In genomic region chr11:9155930-9156329, GRCh38 we compare ENCODE assay signal across 18 cellular contexts.
A peak's percentile ranks its signal among the peaks of the same experiment; 100 is the strongest.
DNase-seq lines count a peak whose midpoint lies in the region; ATAC-seq and TF ChIP-seq lines count a peak whose summit lies in the region.
"Had no signal": no experiment of that assay in that cellular context is flagged by ENCODE, and none has a peak within 500 bp of the region (broad histone marks: within the 10 kb centered on the region; RNA-seq: fewer than 3 reads in every experiment).

No MANE protein-coding gene starts in this region.

- intact Hi-C loops in stomach (cut with DNase I; ENCODE audit: low total_unique reads): no loop called here
- intact Hi-C loops in right cardiac atrium (cut with DNase I): no loop called here

- H3K27me3 Mint-ChIP-seq in neural crest cell (ENCODE audit: low read depth): no peaks in the 10 kb centered on the region
- H3K27me3 Mint-ChIP-seq: CD4-positive, alpha-beta memory T cell had no signal

- H3K36me3 Mint-ChIP-seq in neural crest cell (ENCODE audit: low read depth): peaks cover 7% of the 10 kb centered on the region

- H3K9me3 Mint-ChIP-seq in neural crest cell: no peaks in the 10 kb centered on the region
- H3K9me3 Mint-ChIP-seq: CD4-positive, alpha-beta memory T cell; HFFc6 had no signal

- H3K9me3 ChIP-seq in stomach: no peaks in the 10 kb centered on the region
- H3K9me3 ChIP-seq in right cardiac atrium (ENCODE audit: control insufficient read depth, low read length): no peaks in the 10 kb centered on the region

- no peaks in the 10 kb centered on the region for H3K4me1 Mint-ChIP-seq in neural crest cell

- H3K36me3 ChIP-seq in stomach: peaks cover 4 to 69% (median 62%) of the 10 kb centered on the region in 4 donors

- H3K27me3 ChIP-seq in stomach (no peaks in the 10 kb centered on the region), right cardiac atrium (ENCODE audit: control insufficient read depth, insufficient read depth) (no peaks in the 10 kb centered on the region)

- H3K27ac ChIP-seq in stomach (no peak overlapping the region), right cardiac atrium (ENCODE audit: low read length) (no peak overlapping the region)
- H3K27ac ChIP-seq: GM23248 had no signal

- TF ChIP-seq CTCF in neural crest cell (conservative IDR thresholded peaks at IDR 0.05): no peak
- TF ChIP-seq CTCF in stomach (IDR thresholded peaks at IDR 0.05): no peak

- DNase-seq in NCI-H146 (lab: John Stamatoyannopoulos, UW) (peak; percentile 55), ecto neural progenitor cell (ENCODE audit: low spot score) (peak; percentile 1), neural crest cell (ENCODE audit: low read depth, low spot score) (no peak), stomach (no peak), right cardiac atrium (no peak)
- DNase-seq in activated CD4-positive, alpha-beta T cell treated with anti-CD3 and anti-CD28 coated beads for 1 hour: no peak
- DNase-seq: C1 segment of cervical spinal cord; Calu3; CD4-positive, alpha-beta memory T cell; COR-L47; DMS53; DMS79 treated with DMSO at 0.1 percent for 48 hours; GF-D8; GM23248; H7; HFFc6 had no signal

- WGBS in stomach, 5 donors: 93 to 98% (median 94%) methylated on average over 4 of the region's 4 CpGs
- WGBS in right cardiac atrium: 93% methylated on average over 4 of the region's 4 CpGs

- no peak for TF ChIP-seq EP300 in stomach (IDR thresholded peaks at IDR 0.05)

- TF ChIP-seq POLR2A in stomach (IDR thresholded peaks at IDR 0.05): no peak

- H3K4me3 Mint-ChIP-seq in neural crest cell: no peak overlapping the region
- H3K4me3 Mint-ChIP-seq: CD4-positive, alpha-beta memory T cell; HFFc6 had no signal

- no peak overlapping the region for H3K4me3 ChIP-seq in stomach
- no peak overlapping the region for H3K4me3 ChIP-seq in right cardiac atrium (ENCODE audit: low read length)
- H3K4me3 ChIP-seq: GM23248 had no signal

- peaks cover 0 to 11% (median 0%) of the 10 kb centered on the region in 4 donors for H3K4me1 ChIP-seq in stomach
- peaks cover 2% of the 10 kb centered on the region for H3K4me1 ChIP-seq in right cardiac atrium (ENCODE audit: control insufficient read depth, insufficient read depth, low read length)

- peak overlapping the region; percentile 84 for H3K27ac Mint-ChIP-seq in neural crest cell (ENCODE audit: unreplicated experiment)
- H3K27ac Mint-ChIP-seq: HFFc6 had no signal

- ATAC-seq in HG03457 (IDR thresholded peaks at IDR 0.05; ENCODE audit: unreplicated experiment): no peak
- ATAC-seq in right cardiac atrium: no peak
- ATAC-seq: HCT116 had no signal

Comparison
In these comparisons a context has a peak if more than half of its experiments do, and no peak if none do; other contexts are left out.
1. DNase-seq: peak in NCI-H146 (single experiment) and ecto neural progenitor cell (single experiment); none in neural crest cell (single experiment), stomach (single experiment), activated CD4-positive, alpha-beta T cell treated with anti-CD3 and anti-CD28 coated beads for 1 hour (single experiment) and right cardiac atrium (0 of 3).